Comparison of ENCODE assay signal across 1 cellular context in genomic region chr10:17092216-17092944, GRCh38.
TF ChIP-seq lines count a peak whose summit lies in the region.

No MANE protein-coding gene starts in this region.

TF ChIP-seq in IMR-90, 13 proteins besides CTCF, POLR2A, EP300 and RAD21:
- TF ChIP-seq BHLHE40 (IDR thresholded peaks at IDR 0.05; ENCODE audit: low read depth, low read length) (no peak), CHD1 (IDR thresholded peaks at IDR 0.05; ENCODE audit: low read depth, low read length) (no peak), MXI1 (IDR thresholded peaks at IDR 0.05; ENCODE audit: borderline replicate concordance, low read depth, low read length) (no peak), RFX5 (IDR thresholded peaks at IDR 0.05; ENCODE audit: low read depth, low read length) (no peak), CEBPB (IDR thresholded peaks at IDR 0.05; ENCODE audit: low read depth, low read length) (no peak), USF2 (IDR thresholded peaks at IDR 0.05; ENCODE audit: low read depth, low read length) (no peak), MAFK (IDR thresholded peaks at IDR 0.05; ENCODE audit: low read depth, low read length) (no peak), MAZ (IDR thresholded peaks at IDR 0.05; ENCODE audit: borderline replicate concordance, low read depth, low read length) (no peak), RCOR1 (IDR thresholded peaks at IDR 0.05; ENCODE audit: insufficient replicate concordance, low read length) (no peak), NFE2L2 (IDR thresholded peaks at IDR 0.05; ENCODE audit: low read depth, low read length) (no peak), FOS (IDR thresholded peaks at IDR 0.05; ENCODE audit: low read depth, low read length) (no peak), SMC3 (IDR thresholded peaks at IDR 0.05; ENCODE audit: low read depth, low read length) (no peak), ELK1 (IDR thresholded peaks at IDR 0.05; ENCODE audit: borderline replicate concordance, low read depth, low read length) (no peak)
